Comparison of ENCODE assay signal across 1 cellular context in genomic region chr11:34599406-34599901, GRCh38.
TF ChIP-seq lines count a peak whose summit lies in the region.

No MANE protein-coding gene starts in this region.

TF ChIP-seq in K562, 482 proteins besides CTCF, POLR2A, EP300 and RAD21 (continued from another document and continues in another):
- TF ChIP-seq, protein P1, sequence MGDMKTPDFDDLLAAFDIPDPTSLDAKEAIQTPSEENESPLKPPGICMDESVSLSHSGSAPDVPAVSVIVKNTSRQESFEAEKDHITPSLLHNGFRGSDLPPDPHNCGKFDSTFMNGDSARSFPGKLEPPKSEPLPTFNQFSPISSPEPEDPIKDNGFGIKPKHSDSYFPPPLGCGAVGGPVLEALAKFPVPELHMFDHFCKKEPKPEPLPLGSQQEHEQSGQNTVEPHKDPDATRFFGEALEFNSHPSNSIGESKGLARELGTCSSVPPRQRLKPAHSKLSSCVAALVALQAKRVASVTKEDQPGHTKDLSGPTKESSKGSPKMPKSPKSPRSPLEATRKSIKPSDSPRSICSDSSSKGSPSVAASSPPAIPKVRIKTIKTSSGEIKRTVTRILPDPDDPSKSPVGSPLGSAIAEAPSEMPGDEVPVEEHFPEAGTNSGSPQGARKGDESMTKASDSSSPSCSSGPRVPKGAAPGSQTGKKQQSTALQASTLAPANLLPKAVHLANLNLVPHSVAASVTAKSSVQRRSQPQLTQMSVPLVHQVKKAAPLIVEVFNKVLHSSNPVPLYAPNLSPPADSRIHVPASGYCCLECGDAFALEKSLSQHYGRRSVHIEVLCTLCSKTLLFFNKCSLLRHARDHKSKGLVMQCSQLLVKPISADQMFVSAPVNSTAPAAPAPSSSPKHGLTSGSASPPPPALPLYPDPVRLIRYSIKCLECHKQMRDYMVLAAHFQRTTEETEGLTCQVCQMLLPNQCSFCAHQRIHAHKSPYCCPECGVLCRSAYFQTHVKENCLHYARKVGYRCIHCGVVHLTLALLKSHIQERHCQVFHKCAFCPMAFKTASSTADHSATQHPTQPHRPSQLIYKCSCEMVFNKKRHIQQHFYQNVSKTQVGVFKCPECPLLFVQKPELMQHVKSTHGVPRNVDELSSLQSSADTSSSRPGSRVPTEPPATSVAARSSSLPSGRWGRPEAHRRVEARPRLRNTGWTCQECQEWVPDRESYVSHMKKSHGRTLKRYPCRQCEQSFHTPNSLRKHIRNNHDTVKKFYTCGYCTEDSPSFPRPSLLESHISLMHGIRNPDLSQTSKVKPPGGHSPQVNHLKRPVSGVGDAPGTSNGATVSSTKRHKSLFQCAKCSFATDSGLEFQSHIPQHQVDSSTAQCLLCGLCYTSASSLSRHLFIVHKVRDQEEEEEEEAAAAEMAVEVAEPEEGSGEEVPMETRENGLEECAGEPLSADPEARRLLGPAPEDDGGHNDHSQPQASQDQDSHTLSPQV (IDR thresholded peaks at IDR 0.05): peak; percentile 85
- no peak for TF ChIP-seq HEY1 (CRISPR knock-in tag; IDR thresholded peaks at IDR 0.05; ENCODE audit: borderline replicate concordance)
- TF ChIP-seq EZH2 (IDR thresholded peaks at IDR 0.05; ENCODE audit: borderline replicate concordance, low read depth, low read length): no peak
- no peak for TF ChIP-seq ZNF253 (CRISPR knock-in tag; conservative IDR thresholded peaks at IDR 0.05)
- TF ChIP-seq, protein P2, sequence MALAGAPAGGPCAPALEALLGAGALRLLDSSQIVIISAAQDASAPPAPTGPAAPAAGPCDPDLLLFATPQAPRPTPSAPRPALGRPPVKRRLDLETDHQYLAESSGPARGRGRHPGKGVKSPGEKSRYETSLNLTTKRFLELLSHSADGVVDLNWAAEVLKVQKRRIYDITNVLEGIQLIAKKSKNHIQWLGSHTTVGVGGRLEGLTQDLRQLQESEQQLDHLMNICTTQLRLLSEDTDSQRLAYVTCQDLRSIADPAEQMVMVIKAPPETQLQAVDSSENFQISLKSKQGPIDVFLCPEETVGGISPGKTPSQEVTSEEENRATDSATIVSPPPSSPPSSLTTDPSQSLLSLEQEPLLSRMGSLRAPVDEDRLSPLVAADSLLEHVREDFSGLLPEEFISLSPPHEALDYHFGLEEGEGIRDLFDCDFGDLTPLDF (CRISPR knock-in tag; IDR thresholded peaks at IDR 0.05): no peak
- TF ChIP-seq ZNF3 (CRISPR knock-in tag; IDR thresholded peaks at IDR 0.05): no peak
- no peak for TF ChIP-seq CUX1 (CRISPR knock-in tag; IDR thresholded peaks at IDR 0.05)
- no peak for TF ChIP-seq ZNF778 (CRISPR knock-in tag; IDR thresholded peaks at IDR 0.05)
- TF ChIP-seq ATF4 (CRISPR knock-in tag; IDR thresholded peaks at IDR 0.05): no peak
- TF ChIP-seq GATA2 (CRISPR knock-in tag; IDR thresholded peaks at IDR 0.05): no peak
- TF ChIP-seq, protein P3, sequence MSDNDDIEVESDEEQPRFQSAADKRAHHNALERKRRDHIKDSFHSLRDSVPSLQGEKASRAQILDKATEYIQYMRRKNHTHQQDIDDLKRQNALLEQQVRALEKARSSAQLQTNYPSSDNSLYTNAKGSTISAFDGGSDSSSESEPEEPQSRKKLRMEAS (CRISPR knock-in tag; IDR thresholded peaks at IDR 0.05): no peak; the same call in 1 of the 2 replicates
- TF ChIP-seq, protein P4, sequence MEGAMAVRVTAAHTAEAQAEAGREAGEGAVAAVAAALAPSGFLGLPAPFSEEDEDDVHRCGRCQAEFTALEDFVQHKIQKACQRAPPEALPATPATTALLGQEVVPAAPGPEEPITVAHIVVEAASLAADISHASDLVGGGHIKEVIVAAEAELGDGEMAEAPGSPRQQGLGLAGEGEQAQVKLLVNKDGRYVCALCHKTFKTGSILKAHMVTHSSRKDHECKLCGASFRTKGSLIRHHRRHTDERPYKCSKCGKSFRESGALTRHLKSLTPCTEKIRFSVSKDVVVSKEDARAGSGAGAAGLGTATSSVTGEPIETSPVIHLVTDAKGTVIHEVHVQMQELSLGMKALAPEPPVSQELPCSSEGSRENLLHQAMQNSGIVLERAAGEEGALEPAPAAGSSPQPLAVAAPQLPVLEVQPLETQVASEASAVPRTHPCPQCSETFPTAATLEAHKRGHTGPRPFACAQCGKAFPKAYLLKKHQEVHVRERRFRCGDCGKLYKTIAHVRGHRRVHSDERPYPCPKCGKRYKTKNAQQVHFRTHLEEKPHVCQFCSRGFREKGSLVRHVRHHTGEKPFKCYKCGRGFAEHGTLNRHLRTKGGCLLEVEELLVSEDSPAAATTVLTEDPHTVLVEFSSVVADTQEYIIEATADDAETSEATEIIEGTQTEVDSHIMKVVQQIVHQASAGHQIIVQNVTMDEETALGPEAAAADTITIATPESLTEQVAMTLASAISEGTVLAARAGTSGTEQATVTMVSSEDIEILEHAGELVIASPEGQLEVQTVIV (CRISPR knock-in tag; IDR thresholded peaks at IDR 0.05; ENCODE audit: borderline replicate concordance): no peak
- TF ChIP-seq NR2C1 (IDR thresholded peaks at IDR 0.05): no peak
- TF ChIP-seq NR2C1 (tag; IDR thresholded peaks at IDR 0.05): peak; percentile 44; the same call in 1 of the 2 replicates
- no peak for TF ChIP-seq NELFE (IDR thresholded peaks at IDR 0.05; ENCODE audit: insufficient read depth, insufficient read length)
- TF ChIP-seq ELF1 (tag; IDR thresholded peaks at IDR 0.05): peak; percentile 48; the same call in 1 of the 2 replicates
- TF ChIP-seq ZKSCAN8 (CRISPR knock-in tag; IDR thresholded peaks at IDR 0.05): peak; percentile 57; the same call in 1 of the 2 replicates
- TF ChIP-seq E2F5 (CRISPR knock-in tag; IDR thresholded peaks at IDR 0.05): no peak
- peak; percentile 31; the same call in 1 of the 2 replicates for TF ChIP-seq LEF1 (IDR thresholded peaks at IDR 0.05)
- no peak for TF ChIP-seq U2AF1 (optimal IDR thresholded peaks at IDR 0.05; ENCODE audit: low read depth, low read length)
- TF ChIP-seq NR2C2 (CRISPR knock-in tag; IDR thresholded peaks at IDR 0.05): no peak
- peak; percentile 74; the same call in 1 of the 2 replicates for TF ChIP-seq NR2C2 (tag; IDR thresholded peaks at IDR 0.05)
- no peak; the same call in 1 of the 2 replicates for TF ChIP-seq ESRRA (IDR thresholded peaks at IDR 0.05; ENCODE audit: borderline replicate concordance, low read depth)
- TF ChIP-seq ZNF23 (CRISPR knock-in tag; IDR thresholded peaks at IDR 0.05): no peak
- no peak for TF ChIP-seq ARID2 (IDR thresholded peaks at IDR 0.05)
- TF ChIP-seq COPS2 (conservative IDR thresholded peaks at IDR 0.05): no peak
- TF ChIP-seq HOXB6 (CRISPR knock-in tag; IDR thresholded peaks at IDR 0.05; ENCODE audit: borderline replicate concordance): no peak
- TF ChIP-seq, protein P5, sequence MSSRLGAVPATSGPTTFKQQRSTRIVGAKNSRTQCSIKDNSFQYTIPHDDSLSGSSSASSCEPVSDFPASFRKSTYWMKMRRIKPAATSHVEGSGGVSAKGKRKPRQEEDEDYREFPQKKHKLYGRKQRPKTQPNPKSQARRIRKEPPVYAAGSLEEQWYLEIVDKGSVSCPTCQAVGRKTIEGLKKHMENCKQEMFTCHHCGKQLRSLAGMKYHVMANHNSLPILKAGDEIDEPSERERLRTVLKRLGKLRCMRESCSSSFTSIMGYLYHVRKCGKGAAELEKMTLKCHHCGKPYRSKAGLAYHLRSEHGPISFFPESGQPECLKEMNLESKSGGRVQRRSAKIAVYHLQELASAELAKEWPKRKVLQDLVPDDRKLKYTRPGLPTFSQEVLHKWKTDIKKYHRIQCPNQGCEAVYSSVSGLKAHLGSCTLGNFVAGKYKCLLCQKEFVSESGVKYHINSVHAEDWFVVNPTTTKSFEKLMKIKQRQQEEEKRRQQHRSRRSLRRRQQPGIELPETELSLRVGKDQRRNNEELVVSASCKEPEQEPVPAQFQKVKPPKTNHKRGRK (tag; IDR thresholded peaks at IDR 0.05): no peak
- no peak for TF ChIP-seq ZNF280B (CRISPR knock-in tag; IDR thresholded peaks at IDR 0.05)
- TF ChIP-seq CBFA2T2 (conservative IDR thresholded peaks at IDR 0.05): peak; percentile 43
- TF ChIP-seq FOSL1 (tag; conservative IDR thresholded peaks at IDR 0.05): 0 out of 2 replicates have a peak, but pooled peaks have one; percentile 63
- TF ChIP-seq USF2 (CRISPR knock-in tag; IDR thresholded peaks at IDR 0.05): no peak
- no peak for TF ChIP-seq SETDB1 (IDR thresholded peaks at IDR 0.05; ENCODE audit: low read length)
- TF ChIP-seq, protein P6, sequence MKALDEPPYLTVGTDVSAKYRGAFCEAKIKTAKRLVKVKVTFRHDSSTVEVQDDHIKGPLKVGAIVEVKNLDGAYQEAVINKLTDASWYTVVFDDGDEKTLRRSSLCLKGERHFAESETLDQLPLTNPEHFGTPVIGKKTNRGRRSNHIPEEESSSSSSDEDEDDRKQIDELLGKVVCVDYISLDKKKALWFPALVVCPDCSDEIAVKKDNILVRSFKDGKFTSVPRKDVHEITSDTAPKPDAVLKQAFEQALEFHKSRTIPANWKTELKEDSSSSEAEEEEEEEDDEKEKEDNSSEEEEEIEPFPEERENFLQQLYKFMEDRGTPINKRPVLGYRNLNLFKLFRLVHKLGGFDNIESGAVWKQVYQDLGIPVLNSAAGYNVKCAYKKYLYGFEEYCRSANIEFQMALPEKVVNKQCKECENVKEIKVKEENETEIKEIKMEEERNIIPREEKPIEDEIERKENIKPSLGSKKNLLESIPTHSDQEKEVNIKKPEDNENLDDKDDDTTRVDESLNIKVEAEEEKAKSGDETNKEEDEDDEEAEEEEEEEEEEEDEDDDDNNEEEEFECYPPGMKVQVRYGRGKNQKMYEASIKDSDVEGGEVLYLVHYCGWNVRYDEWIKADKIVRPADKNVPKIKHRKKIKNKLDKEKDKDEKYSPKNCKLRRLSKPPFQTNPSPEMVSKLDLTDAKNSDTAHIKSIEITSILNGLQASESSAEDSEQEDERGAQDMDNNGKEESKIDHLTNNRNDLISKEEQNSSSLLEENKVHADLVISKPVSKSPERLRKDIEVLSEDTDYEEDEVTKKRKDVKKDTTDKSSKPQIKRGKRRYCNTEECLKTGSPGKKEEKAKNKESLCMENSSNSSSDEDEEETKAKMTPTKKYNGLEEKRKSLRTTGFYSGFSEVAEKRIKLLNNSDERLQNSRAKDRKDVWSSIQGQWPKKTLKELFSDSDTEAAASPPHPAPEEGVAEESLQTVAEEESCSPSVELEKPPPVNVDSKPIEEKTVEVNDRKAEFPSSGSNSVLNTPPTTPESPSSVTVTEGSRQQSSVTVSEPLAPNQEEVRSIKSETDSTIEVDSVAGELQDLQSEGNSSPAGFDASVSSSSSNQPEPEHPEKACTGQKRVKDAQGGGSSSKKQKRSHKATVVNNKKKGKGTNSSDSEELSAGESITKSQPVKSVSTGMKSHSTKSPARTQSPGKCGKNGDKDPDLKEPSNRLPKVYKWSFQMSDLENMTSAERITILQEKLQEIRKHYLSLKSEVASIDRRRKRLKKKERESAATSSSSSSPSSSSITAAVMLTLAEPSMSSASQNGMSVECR (CRISPR knock-in tag; IDR thresholded peaks at IDR 0.05): no peak
